ENCODE assay signal across 8 cellular contexts in the genomic region with DNA sequence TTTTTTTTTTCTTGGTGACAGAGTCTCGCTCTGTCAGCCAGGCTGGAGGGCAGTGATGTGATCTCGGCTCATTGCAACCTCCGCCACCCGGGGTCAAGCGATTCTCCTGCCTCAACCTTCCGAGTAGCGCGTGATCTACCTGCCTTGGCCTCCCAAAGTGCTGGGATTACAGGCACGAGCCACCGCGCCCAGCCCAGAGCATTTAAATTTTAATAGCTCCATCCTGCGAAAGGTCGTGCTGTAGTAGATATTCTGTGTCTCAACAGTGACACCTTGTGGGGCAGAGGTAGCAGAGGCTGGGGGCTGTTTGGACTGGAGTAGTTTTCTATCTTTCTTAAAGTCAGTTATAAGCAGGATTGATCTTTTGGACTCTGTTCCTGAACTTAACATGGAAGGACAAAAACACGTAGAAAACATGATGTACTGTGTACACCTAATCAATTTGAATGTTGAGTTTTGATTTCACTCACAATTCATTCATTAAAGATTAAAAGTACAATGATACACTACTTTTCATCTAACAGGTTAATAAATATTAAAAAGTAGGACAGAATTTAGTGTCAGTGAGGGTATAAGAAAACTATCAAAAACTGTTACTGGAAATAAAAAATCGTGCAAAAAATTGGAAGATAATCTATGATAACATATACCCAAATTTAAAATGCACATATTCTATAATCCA. TPM values are rescaled to one million over a fixed set of nuclear protein-coding genes. Genes with fewer than 3 reads are reported as not detected.
A peak's percentile ranks its signal among the peaks of the same experiment; 100 is the strongest.
DNase-seq lines count a peak whose midpoint lies in the region; ATAC-seq and TF ChIP-seq lines count a peak whose summit lies in the region.

No MANE protein-coding gene starts in this region.

- no peaks in the 10 kb centered on the region for H3K9me3 Mint-ChIP-seq in CD4-positive, alpha-beta memory T cell

- peak; percentile 52 to 65 (median 59) for DNase-seq in CD4-positive, alpha-beta memory T cell
- DNase-seq in NOMO-1 treated with dmso at 0.1 percent for 144 hours (lab: John Stamatoyannopoulos, UW; ENCODE audit: unreplicated experiment), result peak; percentile 44
- peak; percentile 37 for DNase-seq in activated T-cell treated with anti-CD3 and anti-CD28 coated beads for 1 hour (ENCODE audit: low read depth)
- DNase-seq in epithelial cell of esophagus (ENCODE audit: low read depth), result peak; percentile 77
- peak; percentile 18 to 63 (median 46) for DNase-seq in stimulated activated naive CD4-positive, alpha-beta T cell (lab: John Stamatoyannopoulos, UW)

- H3K9me3 ChIP-seq in CD4-positive, alpha-beta memory T cell (ENCODE audit: control insufficient read depth in 1 of 2, low read length in 2 of 2), result no peaks in the 10 kb centered on the region
- no peaks in the 10 kb centered on the region for H3K9me3 ChIP-seq in mucosa of rectum (ENCODE audit: control insufficient read depth in 2 of 2, low read length in 2 of 2)

- ATAC-seq in GM19395 (IDR thresholded peaks at IDR 0.05; ENCODE audit: unreplicated experiment) (peak; percentile 86), HG03521 (IDR thresholded peaks at IDR 0.05; ENCODE audit: unreplicated experiment) (peak; percentile 78)

- no peak overlapping the region for H3K4me3 ChIP-seq in CD4-positive, alpha-beta memory T cell (ENCODE audit: low read length in 2 of 2)
- no peak overlapping the region for H3K4me3 ChIP-seq in epithelial cell of esophagus (ENCODE audit: low read length)
- H3K4me3 ChIP-seq in mucosa of rectum (ENCODE audit: low read length in 2 of 2), result peak overlapping the region; percentile 29 to 60

- H3K27ac Mint-ChIP-seq in CD4-positive, alpha-beta memory T cell, result peak overlapping the region in 2 of 7 donors; percentile 21 to 37

- no peak overlapping the region for H3K27ac ChIP-seq in CD4-positive, alpha-beta memory T cell (ENCODE audit: low read depth, low read length)
- H3K27ac ChIP-seq in mucosa of rectum (ENCODE audit: low read depth in 2 of 2, low read length in 2 of 2), result no peak overlapping the region

- peaks cover 4% of the 10 kb centered on the region for H3K4me1 ChIP-seq in CD4-positive, alpha-beta memory T cell (ENCODE audit: insufficient read depth, low read length)
- no peaks in the 10 kb centered on the region for H3K4me1 ChIP-seq in mucosa of rectum (ENCODE audit: control insufficient read depth in 2 of 2, insufficient read depth in 2 of 2, low read length in 2 of 2)

- no peaks in the 10 kb centered on the region for H3K27me3 ChIP-seq in CD4-positive, alpha-beta memory T cell (ENCODE audit: insufficient read depth, low read length)
- H3K27me3 ChIP-seq in mucosa of rectum (ENCODE audit: control insufficient read depth in 2 of 2, insufficient read depth in 2 of 2, low read length in 2 of 2), result no peaks in the 10 kb centered on the region

- peaks cover 6 to 11% of the 10 kb centered on the region in 2 donors for H3K27me3 Mint-ChIP-seq in CD4-positive, alpha-beta memory T cell

- CTCF ChIA-PET in CD4-positive, alpha-beta memory T cell (lab: Charles Lee; ENCODE audit: partially characterized antibody), result interaction anchor here (0.6 to 8.4 kb wide), 36 partner anchors 11 to 840 kb away, joined by 3 to 100 read pairs (median 4); a partner anchor contains a TSS

- intact Hi-C loops in CD4-positive, alpha-beta memory T cell (cut with micrococcal nuclease), result loop anchor here (1.0 to 10.0 kb wide), 5 partner anchors 151 to 1055 kb away; no protein-coding TSS in a partner anchor

- POLR2A ChIA-PET in CD4-positive, alpha-beta memory T cell (lab: Charles Lee; ENCODE audit: partially characterized antibody), result interaction anchor here (2.1 kb wide), 1 partner anchor 11 kb away, joined by 9 read pairs; a partner anchor contains a TSS

- peak overlapping the region in 4 of 8 donors; percentile 23 to 70 (median 30) for H3K4me3 Mint-ChIP-seq in CD4-positive, alpha-beta memory T cell

- H3K36me3 ChIP-seq in CD4-positive, alpha-beta memory T cell (ENCODE audit: insufficient read depth, low read length), result no peaks in the 10 kb centered on the region
- no peaks in the 10 kb centered on the region for H3K36me3 ChIP-seq in mucosa of rectum (ENCODE audit: control insufficient read depth in 2 of 2, insufficient read depth in 2 of 2, low read length in 2 of 2)

- no peaks in the 10 kb centered on the region for H3K36me3 Mint-ChIP-seq in CD4-positive, alpha-beta memory T cell

- peaks cover 0 to 4% (median 2%) of the 10 kb centered on the region in 4 donors for H3K4me1 Mint-ChIP-seq in CD4-positive, alpha-beta memory T cell

- no peak overlapping the region for H3K9ac ChIP-seq in mucosa of rectum (ENCODE audit: low read depth in 1 of 2, low read length in 2 of 2)

- TF ChIP-seq CTCF in epithelial cell of esophagus (IDR thresholded peaks at IDR 0.05; ENCODE audit: insufficient read depth, low read depth, low read length, missing control alignments), result peak; percentile 90

RNA-seq across cellular contexts. Expression of a gene that starts 11.0 kb away (rescaled TPM):
- total RNA-seq in CD4-positive, alpha-beta memory T cell, result 100 to 1,000 TPM; 222 to 237 TPM
- 10 to 100 TPM; 59.2 to 81.5 TPM for polyA plus RNA-seq in CD4-positive, alpha-beta memory T cell

Comparison
In these comparisons a context has a peak if more than half of its experiments do, and no peak if none do; other contexts are left out.
1. H3K4me3 ChIP-seq: peak in mucosa of rectum (2 of 2); none in CD4-positive, alpha-beta memory T cell (0 of 2) and epithelial cell of esophagus (single experiment).
2. Peak in every context shown above with its lines, with median percentiles within 50 percentile points of each other: DNase-seq.